Comparison of ENCODE assay signal across 8 cellular contexts in genomic region chr13:98504371-98504963, GRCh38.
DNase-seq lines count a peak whose midpoint lies in the region; ATAC-seq and TF ChIP-seq lines count a peak whose summit lies in the region.

No MANE protein-coding gene starts in this region.

- peaks cover 0 to 3% of the 10 kb centered on the region in 2 donors for H3K36me3 Mint-ChIP-seq in activated T-cell treated with anti-CD3 and anti-CD28 coated beads, Interleukin-2, amount 50 U/mL, for 72 hours (ENCODE audit: insufficient read depth in 2 of 2)
- H3K36me3 Mint-ChIP-seq in stimulated activated effector memory CD8-positive, alpha-beta T cell treated with anti-CD3 and anti-CD28 coated beads, Interleukin-12 subunit alpha, Interleukin-12 subunit beta, amount 100 ng/mL, for 72 hours = peaks cover 77% of the 10 kb centered on the region

- TF ChIP-seq CTCF in lower lobe of right lung (IDR thresholded peaks at IDR 0.05) = no peak

- H3K4me1 ChIP-seq in lower lobe of right lung = peaks cover 86% of the 10 kb centered on the region

- peak overlapping the region; percentile 74 for H3K27ac Mint-ChIP-seq in activated T-cell treated with anti-CD3 and anti-CD28 coated beads, Interleukin-2, amount 50 U/mL, for 72 hours
- peak overlapping the region; percentile 62 for H3K27ac Mint-ChIP-seq in stimulated activated effector memory CD8-positive, alpha-beta T cell treated with anti-CD3 and anti-CD28 coated beads, Interleukin-12 subunit alpha, Interleukin-12 subunit beta, amount 100 ng/mL, for 72 hours

- H3K36me3 ChIP-seq in lower lobe of right lung = peaks cover 4% of the 10 kb centered on the region

- H3K27me3 ChIP-seq in lower lobe of right lung (ENCODE audit: low read depth) = no peaks in the 10 kb centered on the region

- H3K27me3 Mint-ChIP-seq in activated T-cell treated with anti-CD3 and anti-CD28 coated beads, Interleukin-2, amount 50 U/mL, for 72 hours (ENCODE audit: low read depth) = no peaks in the 10 kb centered on the region

- DNase-seq in activated CD4-positive, alpha-beta T cell treated with anti-CD3 and anti-CD28 coated beads for 48 hours = peak; percentile 25
- no peak for DNase-seq in activated CD4-positive, alpha-beta T cell treated with anti-CD3 and anti-CD28 coated beads, Interleukin-2, amount 50 U/mL, for 1 hour
- DNase-seq in activated T-cell treated with anti-CD3 and anti-CD28 coated beads, Interleukin-2, amount 50 U/mL, for 72 hours = peak; percentile 54 to 56
- peak in 1 of 2 donors; percentile 72 for DNase-seq in stimulated activated effector memory CD8-positive, alpha-beta T cell treated with anti-CD3 and anti-CD28 coated beads, Interleukin-12 subunit alpha, Interleukin-12 subunit beta, amount 100 ng/mL, for 72 hours (ENCODE audit: low spot score in 2 of 2)
- DNase-seq in lower lobe of right lung (no peak), NCI-H2081 (lab: John Stamatoyannopoulos, UW) (no peak), NCI-H2171 treated with DMSO at 0.1 percent for 48 hours (lab: John Stamatoyannopoulos, UW) (no peak)

- no peak overlapping the region for H3K4me3 ChIP-seq in lower lobe of right lung

- no peaks in the 10 kb centered on the region for H3K9me3 ChIP-seq in lower lobe of right lung

- no peaks in the 10 kb centered on the region for H3K9me3 Mint-ChIP-seq in activated T-cell treated with anti-CD3 and anti-CD28 coated beads, Interleukin-2, amount 50 U/mL, for 72 hours
- H3K9me3 Mint-ChIP-seq in stimulated activated effector memory CD8-positive, alpha-beta T cell treated with anti-CD3 and anti-CD28 coated beads, Interleukin-12 subunit alpha, Interleukin-12 subunit beta, amount 100 ng/mL, for 72 hours = no peaks in the 10 kb centered on the region

- intact Hi-C loops in lower lobe of right lung (cut with DNase I) = no loop called here

- H3K4me1 Mint-ChIP-seq in activated T-cell treated with anti-CD3 and anti-CD28 coated beads, Interleukin-2, amount 50 U/mL, for 72 hours (ENCODE audit: low read depth) = peaks cover 84% of the 10 kb centered on the region
- H3K4me1 Mint-ChIP-seq in stimulated activated effector memory CD8-positive, alpha-beta T cell treated with anti-CD3 and anti-CD28 coated beads, Interleukin-12 subunit alpha, Interleukin-12 subunit beta, amount 100 ng/mL, for 72 hours = peaks cover 84% of the 10 kb centered on the region

- peak overlapping the region; percentile 11 to 66 for H3K4me3 Mint-ChIP-seq in activated T-cell treated with anti-CD3 and anti-CD28 coated beads, Interleukin-2, amount 50 U/mL, for 72 hours
- peak overlapping the region; percentile 25 for H3K4me3 Mint-ChIP-seq in stimulated activated effector memory CD8-positive, alpha-beta T cell treated with anti-CD3 and anti-CD28 coated beads, Interleukin-12 subunit alpha, Interleukin-12 subunit beta, amount 100 ng/mL, for 72 hours

- ATAC-seq in HG02759 (IDR thresholded peaks at IDR 0.05; ENCODE audit: unreplicated experiment) = peak; percentile 46
- peak; percentile 92 to 94 for ATAC-seq in activated T-cell treated with anti-CD3 and anti-CD28 coated beads, Interleukin-2, amount 50 U/mL, for 72 hours (replicated peaks in 1 of 2)
- ATAC-seq in stimulated activated effector memory CD8-positive, alpha-beta T cell treated with anti-CD3 and anti-CD28 coated beads, Interleukin-12 subunit alpha, Interleukin-12 subunit beta, amount 100 ng/mL, for 72 hours = peak; percentile 97
- no peak for ATAC-seq in lower lobe of right lung

- H3K27ac ChIP-seq in lower lobe of right lung = no peak overlapping the region

Comparison
In these comparisons a context has a peak if more than half of its experiments do, and no peak if none do; other contexts are left out.
1. DNase-seq: peak in activated CD4-positive, alpha-beta T cell treated with anti-CD3 and anti-CD28 coated beads for 48 hours (single experiment) and activated T-cell treated with anti-CD3 and anti-CD28 coated beads, Interleukin-2, amount 50 U/mL, for 72 hours (2 of 2); none in activated CD4-positive, alpha-beta T cell treated with anti-CD3 and anti-CD28 coated beads, Interleukin-2, amount 50 U/mL, for 1 hour (single experiment), lower lobe of right lung (single experiment), NCI-H2081 (0 of 2) and NCI-H2171 treated with DMSO at 0.1 percent for 48 hours (single experiment).
2. ATAC-seq: peak in HG02759 (single experiment), activated T-cell treated with anti-CD3 and anti-CD28 coated beads, Interleukin-2, amount 50 U/mL, for 72 hours (2 of 2) and stimulated activated effector memory CD8-positive, alpha-beta T cell treated with anti-CD3 and anti-CD28 coated beads, Interleukin-12 subunit alpha, Interleukin-12 subunit beta, amount 100 ng/mL, for 72 hours (single experiment); none in lower lobe of right lung (0 of 2).